In the genomic region with DNA sequence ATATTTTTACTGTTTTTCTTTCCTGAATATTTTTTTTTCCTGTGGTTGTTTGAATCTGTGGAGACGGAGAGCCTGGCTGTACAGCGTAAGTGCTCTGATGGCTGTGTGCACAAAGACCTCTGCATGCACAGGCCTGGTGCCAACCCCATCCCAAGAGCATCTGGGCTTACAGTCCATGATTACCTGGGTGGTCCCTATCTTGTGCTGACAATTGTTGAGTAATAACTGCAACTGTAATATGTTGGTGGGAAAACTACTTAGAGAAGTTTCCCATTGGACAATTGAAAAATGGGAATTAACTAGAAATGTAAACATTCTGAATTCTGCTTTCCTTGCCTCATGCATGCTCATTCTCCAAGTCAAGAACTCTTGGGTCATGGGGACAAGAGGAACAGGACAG, we compare ENCODE assay signal across 17 cellular contexts.
DNase-seq lines count a peak whose midpoint lies in the region; TF ChIP-seq lines count a peak whose summit lies in the region.
"Had no signal": no experiment of that assay in that cellular context is flagged by ENCODE, and none has a peak within 500 bp of the region (broad histone marks: within the 10 kb centered on the region; RNA-seq: fewer than 3 reads in every experiment).

No MANE protein-coding gene starts in this region.

- peaks cover 3% of the 10 kb centered on the region for H3K27me3 Mint-ChIP-seq in nephron (ENCODE audit: low read depth)
- no peaks in the 10 kb centered on the region for H3K27me3 Mint-ChIP-seq in type B pancreatic cell

- H3K9me3 Mint-ChIP-seq in nephron (no peaks in the 10 kb centered on the region), type B pancreatic cell (no peaks in the 10 kb centered on the region)
- H3K9me3 Mint-ChIP-seq: CD4-positive, alpha-beta memory T cell; GM23338; IgD-negative memory B cell had no signal

- H3K36me3 ChIP-seq in SJCRH30: no peaks in the 10 kb centered on the region
- no peaks in the 10 kb centered on the region for H3K36me3 ChIP-seq in sigmoid colon
- H3K36me3 ChIP-seq: BLaER1 had no signal

- TF ChIP-seq EP300 in sigmoid colon (IDR thresholded peaks at IDR 0.05): no peak

- 88 to 94% methylated on average over 2 of the region's 2 CpGs for WGBS in sigmoid colon, 2 donors

- TF ChIP-seq CTCF in nephron (IDR thresholded peaks at IDR 0.05; ENCODE audit: unreplicated experiment in 3 of 3) (no peak), type B pancreatic cell (conservative IDR thresholded peaks at IDR 0.05) (no peak), sigmoid colon (IDR thresholded peaks at IDR 0.05) (no peak)

- no peak for TF ChIP-seq POLR2A in sigmoid colon (IDR thresholded peaks at IDR 0.05)

- H3K9me3 ChIP-seq in SJCRH30 (replicated peaks) (no peaks in the 10 kb centered on the region), sigmoid colon (no peaks in the 10 kb centered on the region)
- H3K9me3 ChIP-seq: A549 had no signal

- no peaks in the 10 kb centered on the region for H3K36me3 Mint-ChIP-seq in nephron (ENCODE audit: low read depth)
- H3K36me3 Mint-ChIP-seq in type B pancreatic cell: peaks cover 3% of the 10 kb centered on the region
- H3K36me3 Mint-ChIP-seq: CD14-positive monocyte; CD4-positive, alpha-beta memory T cell; IgD-negative memory B cell had no signal

- DNase-seq in NCI-H1092 treated with DMSO at 0.1 percent for 48 hours (lab: John Stamatoyannopoulos, UW) (peak; percentile 35), NCI-H1092 (lab: John Stamatoyannopoulos, UW) (no peak), SJCRH30 (peak; percentile 51 to 62), type B pancreatic cell (ENCODE audit: extremely low spot score, unreplicated experiment) (no peak), DMS114 treated with DMSO at 0.1 percent for 48 hours (lab: John Stamatoyannopoulos, UW; ENCODE audit: unreplicated experiment) (no peak), sigmoid colon (no peak)
- DNase-seq: AML-193; CD4-positive, alpha-beta memory T cell; GF-D8; HCEC 1CT had no signal

- H3K27ac Mint-ChIP-seq in nephron (peak overlapping the region; percentile 10 to 65 (median 48)), type B pancreatic cell (peak overlapping the region; percentile 55)
- H3K27ac Mint-ChIP-seq: CD14-positive monocyte; CD4-positive, alpha-beta memory T cell; GM23338; IgD-negative memory B cell had no signal

- H3K4me3 Mint-ChIP-seq in nephron (no peak overlapping the region), type B pancreatic cell (no peak overlapping the region)
- H3K4me3 Mint-ChIP-seq: CD14-positive monocyte; CD4-positive, alpha-beta memory T cell; GM23338; IgD-negative memory B cell had no signal

- H3K27ac ChIP-seq in SJCRH30: no peak overlapping the region; the same call in 1 of the 2 replicates
- H3K27ac ChIP-seq in sigmoid colon: no peak overlapping the region
- H3K27ac ChIP-seq: 22Rv1, A549, BLaER1 had no signal

- H3K4me1 ChIP-seq in SJCRH30: peaks cover 40% of the 10 kb centered on the region
- H3K4me1 ChIP-seq in sigmoid colon: no peaks in the 10 kb centered on the region
- H3K4me1 ChIP-seq: A549 had no signal

- intact Hi-C loops in sigmoid colon (cut with DNase I): no loop called here

- H3K4me1 Mint-ChIP-seq in nephron (peaks cover 54% of the 10 kb centered on the region), type B pancreatic cell (ENCODE audit: unreplicated experiment) (peaks cover 39% of the 10 kb centered on the region)
- H3K4me1 Mint-ChIP-seq: CD4-positive, alpha-beta memory T cell had no signal

- H3K27me3 ChIP-seq in SJCRH30 (no peaks in the 10 kb centered on the region), sigmoid colon (no peaks in the 10 kb centered on the region)
- H3K27me3 ChIP-seq: BLaER1 had no signal

- H3K4me3 ChIP-seq in SJCRH30 (no peak overlapping the region), sigmoid colon (no peak overlapping the region)
- H3K4me3 ChIP-seq: A549, BLaER1, GM23338 had no signal

Comparison
In these comparisons a context has a peak if more than half of its experiments do, and no peak if none do; other contexts are left out.
1. DNase-seq: peak in NCI-H1092 treated with DMSO at 0.1 percent for 48 hours (single experiment) and SJCRH30 (2 of 2); none in NCI-H1092 (single experiment), type B pancreatic cell (single experiment), DMS114 treated with DMSO at 0.1 percent for 48 hours (single experiment) and sigmoid colon (single experiment).